22 cellular contexts compared by ENCODE assay signal in genomic region chr2:36469701-36470100, GRCh38.
A peak's percentile ranks its signal among the peaks of the same experiment; 100 is the strongest.
DNase-seq lines count a peak whose midpoint lies in the region; ATAC-seq and TF ChIP-seq lines count a peak whose summit lies in the region.
"Had no signal": no experiment of that assay in that cellular context is flagged by ENCODE, and none has a peak within 500 bp of the region (broad histone marks: within the 10 kb centered on the region; RNA-seq: fewer than 3 reads in every experiment).

No MANE protein-coding gene starts in this region.

- peaks cover 8% of the 10 kb centered on the region for H3K79me1 ChIP-seq in mesendoderm (ENCODE audit: low read length)

- no peak for TF ChIP-seq POLR2A in gastrocnemius medialis (IDR thresholded peaks at IDR 0.05)
- no peak for TF ChIP-seq POLR2A in stomach (IDR thresholded peaks at IDR 0.05)

- H2AK5ac ChIP-seq in mesendoderm (ENCODE audit: low read length) = no peak overlapping the region

- H2BK5ac ChIP-seq in mesendoderm (ENCODE audit: low read length) = no peak overlapping the region

- H4K20me1 ChIP-seq in BLaER1 treated with 17β-estradiol and CSF1 and Interleukin-3, amounts not matched to agents 10 nM and 100 nM = no peaks in the 10 kb centered on the region

- no peak overlapping the region for H3K18ac ChIP-seq in mesendoderm (ENCODE audit: low read length)

- peak overlapping the region; percentile 64 to 83 (median 72) for H3K4me2 ChIP-seq in BLaER1 treated with 17β-estradiol and CSF1 and Interleukin-3, amounts not matched to agents 10 nM and 100 nM
- no peak overlapping the region for H3K4me2 ChIP-seq in mesendoderm (ENCODE audit: low read length)
- H3K4me2 ChIP-seq: smooth muscle cell had no signal

- peaks cover 21 to 34% (median 28%) of the 10 kb centered on the region in 10 experiments for H3K4me1 ChIP-seq in BLaER1 treated with 17β-estradiol and CSF1 and Interleukin-3, amounts not matched to agents 10 nM and 100 nM
- H3K4me1 ChIP-seq in Panc1 (ENCODE audit: control insufficient read depth, insufficient read depth, low read length) = peaks cover 22% of the 10 kb centered on the region
- peaks cover 33 to 57% of the 10 kb centered on the region in 2 donors for H3K4me1 ChIP-seq in gastrocnemius medialis
- H3K4me1 ChIP-seq in mesendoderm (ENCODE audit: control insufficient read depth, low read depth, low read length) = no peaks in the 10 kb centered on the region
- H3K4me1 ChIP-seq in stomach = peaks cover 0 to 17% (median 4%) of the 10 kb centered on the region in 4 donors

- no peaks in the 10 kb centered on the region for H3K79me2 ChIP-seq in mesendoderm (ENCODE audit: control insufficient read depth, insufficient read depth, low read length)

- H4K8ac ChIP-seq in mesendoderm (ENCODE audit: low read depth, low read length) = no peak overlapping the region

- DNase-seq in Panc1 (ENCODE audit: low read depth, low spot score) (no peak), fibroblast of pulmonary artery (ENCODE audit: low read depth) (peak; percentile 27), gastrocnemius medialis (no peak), mesendoderm (no peak), NCI-H526 treated with DMSO at 0.1 percent for 48 hours (lab: John Stamatoyannopoulos, UW) (no peak), stomach (no peak), NCI-H2196 (lab: John Stamatoyannopoulos, UW; ENCODE audit: unreplicated experiment) (no peak)
- DNase-seq: activated B cell treated with CpG ODN at 0.5 μM for 24 hours; activated CD4-positive, alpha-beta memory T cell treated with anti-CD3 and anti-CD28 coated beads, Interleukin-2, amount 10 ng/mL, durations not matched to agents 7 days and 5 days; activated gamma-delta T cell; activated T-cell treated with anti-CD3 and anti-CD28 coated beads for 4 hours; CD4-positive, CD25-positive, alpha-beta regulatory T cell; DMS 273 treated with DMSO at 0.1 percent for 48 hours; immature natural killer cell; NCI-H1436; NCI-H524 treated with DMSO at 0.1 percent for 48 hours; stimulated activated CD4-positive, alpha-beta T cell treated with anti-CD3 and anti-CD28 coated beads, Interleukin-4, amount 100 ng/mL, for 24 hours; stimulated activated naive CD4-positive, alpha-beta T cell treated with Interleukin-2 at 50 U/mL for 16 hours had no signal

- H3K23ac ChIP-seq in mesendoderm (ENCODE audit: low read length) = no peak overlapping the region

- H3K27me3 ChIP-seq in BLaER1 treated with 17β-estradiol and CSF1 and Interleukin-3, amounts not matched to agents 10 nM and 100 nM = no peaks in the 10 kb centered on the region
- H3K27me3 ChIP-seq in Panc1 (ENCODE audit: control insufficient read depth, insufficient read depth, low read length) = no peaks in the 10 kb centered on the region
- H3K27me3 ChIP-seq in gastrocnemius medialis = no peaks in the 10 kb centered on the region
- no peaks in the 10 kb centered on the region for H3K27me3 ChIP-seq in mesendoderm (ENCODE audit: insufficient read depth, low read length, poor library complexity)
- no peaks in the 10 kb centered on the region for H3K27me3 ChIP-seq in stomach

- H2BK120ac ChIP-seq in mesendoderm (ENCODE audit: low read depth, low read length) = no peak overlapping the region

- no TSS peak for BruUV-seq in Panc1 (replicated peaks; lab: Mats Ljungman, UMichigan)

- in situ Hi-C loops in Panc1 (cut with HindIII; ENCODE audit: low pct_unique_long_range_greater_than_20kb, low sequenced_read_pairs) = no loop called here
- in situ Hi-C loops in gastrocnemius medialis (cut with MboI; ENCODE audit: low sequenced_read_pairs in 4 of 4) = no loop called here

- no peak for TF ChIP-seq EP300 in stomach (IDR thresholded peaks at IDR 0.05)

- TF ChIP-seq CTCF in Panc1 (IDR thresholded peaks at IDR 0.05) = no peak
- no peak for TF ChIP-seq CTCF in fibroblast of pulmonary artery (IDR thresholded peaks at IDR 0.05; ENCODE audit: low read length, missing control alignments)
- TF ChIP-seq CTCF in gastrocnemius medialis (IDR thresholded peaks at IDR 0.05 in 4 of 5, conservative IDR thresholded peaks at IDR 0.05 in 1 of 5) = no peak
- no peak for TF ChIP-seq CTCF in stomach (IDR thresholded peaks at IDR 0.05)

- intact Hi-C loops in Panc1 (cut with micrococcal nuclease; ENCODE audit: unreplicated experiment) = no loop called here
- intact Hi-C loops in gastrocnemius medialis (cut with DNase I; ENCODE audit: low total_unique reads) = loop anchor here (2.0 kb wide), 2 partner anchors 15 to 27 kb away; no protein-coding TSS in a partner anchor
- intact Hi-C loops in stomach (cut with DNase I; ENCODE audit: low total_unique reads) = no loop called here

- no CpG with 5 or more reads among the region's 3 CpGs for WGBS in mesendoderm (ENCODE audit: extremely low coverage, insufficient coverage, low lambda C conversion rate)
- 61 to 83% (median 77%) methylated on average over 3 of the region's 3 CpGs for WGBS in stomach, 5 donors

- H3K4me3 ChIP-seq in BLaER1 treated with 17β-estradiol and CSF1 and Interleukin-3, amounts not matched to agents 10 nM and 100 nM = no peak overlapping the region; a peak in 2 of 20 replicates
- H3K4me3 ChIP-seq in Panc1 (ENCODE audit: low read depth in 2 of 2, low read length in 2 of 2) = no peak overlapping the region
- H3K4me3 ChIP-seq in fibroblast of pulmonary artery (replicated peaks; ENCODE audit: low read depth, low read length) = no peak overlapping the region
- H3K4me3 ChIP-seq in gastrocnemius medialis = no peak overlapping the region
- no peak overlapping the region for H3K4me3 ChIP-seq in mesendoderm (ENCODE audit: low read length)
- H3K4me3 ChIP-seq in stomach = no peak overlapping the region
- H3K4me3 ChIP-seq: cardiac muscle cell, smooth muscle cell had no signal

- H3K27ac ChIP-seq in BLaER1 treated with 17β-estradiol and CSF1 and Interleukin-3, amounts not matched to agents 10 nM and 100 nM = peak overlapping the region in 9 of 11 experiments; percentile 23 to 71 (median 58); a peak in 16 of 22 replicates
- H3K27ac ChIP-seq in Panc1 (ENCODE audit: low read length) (peak overlapping the region; percentile 60), gastrocnemius medialis (peak overlapping the region; percentile 57 to 74 (median 66)), mesendoderm (ENCODE audit: low read depth, low read length) (no peak overlapping the region), stomach (peak overlapping the region in 1 of 5 donors; percentile 22)
- H3K27ac ChIP-seq: cardiac muscle cell had no signal

- POLR2A ChIA-PET in Panc1 (lab: Charles Lee) = no interaction called here

- CTCF ChIA-PET in Panc1 (lab: Charles Lee) = no interaction called here

- ATAC-seq in Panc1 = no peak
- ATAC-seq in gastrocnemius medialis = no peak
- ATAC-seq: left lobe of liver had no signal

- no peak overlapping the region for H4K5ac ChIP-seq in mesendoderm (ENCODE audit: low read length)

- H2BK15ac ChIP-seq in mesendoderm (replicated peaks; ENCODE audit: low read depth) = no peak overlapping the region

- peaks cover 17 to 81% (median 69%) of the 10 kb centered on the region in 11 experiments; a peak in 21 of 22 replicates for H3K36me3 ChIP-seq in BLaER1 treated with 17β-estradiol and CSF1 and Interleukin-3, amounts not matched to agents 10 nM and 100 nM
- peaks cover 23% of the 10 kb centered on the region for H3K36me3 ChIP-seq in Panc1 (ENCODE audit: control insufficient read depth, insufficient read depth, low read length)
- H3K36me3 ChIP-seq in gastrocnemius medialis = peaks cover 0 to 27% of the 10 kb centered on the region in 2 donors
- H3K36me3 ChIP-seq in mesendoderm (ENCODE audit: control insufficient read depth, insufficient read depth, low read length) = no peaks in the 10 kb centered on the region
- H3K36me3 ChIP-seq in stomach = peaks cover 0 to 21% (median 16%) of the 10 kb centered on the region in 4 donors
- H3K36me3 ChIP-seq: cardiac muscle cell had no signal

- H3K9me3 ChIP-seq in BLaER1 treated with 17β-estradiol and CSF1 and Interleukin-3, amounts not matched to agents 10 nM and 100 nM (replicated peaks in 1 of 11) = peaks cover 32 to 44% (median 41%) of the 10 kb centered on the region in 11 experiments
- H3K9me3 ChIP-seq in Panc1 (ENCODE audit: control insufficient read depth, insufficient read depth, low read depth, low read length) = peaks cover 29% of the 10 kb centered on the region; the same call in 1 of the 2 replicates
- no peaks in the 10 kb centered on the region for H3K9me3 ChIP-seq in gastrocnemius medialis
- peaks cover 0 to 9% (median 6%) of the 10 kb centered on the region in 4 donors for H3K9me3 ChIP-seq in stomach

- H3K56ac ChIP-seq in mesendoderm (ENCODE audit: low read length) = no peak overlapping the region

- H3K9ac ChIP-seq in BLaER1 treated with 17β-estradiol and CSF1 and Interleukin-3, amounts not matched to agents 10 nM and 100 nM = peak overlapping the region in 6 of 11 experiments; percentile 6 to 43 (median 32); a peak in 9 of 22 replicates
- no peak overlapping the region for H3K9ac ChIP-seq in mesendoderm (ENCODE audit: low read length)

- H3K4ac ChIP-seq in mesendoderm (ENCODE audit: low read depth, low read length) = no peak overlapping the region
